Comparison of ENCODE assay signal across 8 cellular contexts in the genomic region with DNA sequence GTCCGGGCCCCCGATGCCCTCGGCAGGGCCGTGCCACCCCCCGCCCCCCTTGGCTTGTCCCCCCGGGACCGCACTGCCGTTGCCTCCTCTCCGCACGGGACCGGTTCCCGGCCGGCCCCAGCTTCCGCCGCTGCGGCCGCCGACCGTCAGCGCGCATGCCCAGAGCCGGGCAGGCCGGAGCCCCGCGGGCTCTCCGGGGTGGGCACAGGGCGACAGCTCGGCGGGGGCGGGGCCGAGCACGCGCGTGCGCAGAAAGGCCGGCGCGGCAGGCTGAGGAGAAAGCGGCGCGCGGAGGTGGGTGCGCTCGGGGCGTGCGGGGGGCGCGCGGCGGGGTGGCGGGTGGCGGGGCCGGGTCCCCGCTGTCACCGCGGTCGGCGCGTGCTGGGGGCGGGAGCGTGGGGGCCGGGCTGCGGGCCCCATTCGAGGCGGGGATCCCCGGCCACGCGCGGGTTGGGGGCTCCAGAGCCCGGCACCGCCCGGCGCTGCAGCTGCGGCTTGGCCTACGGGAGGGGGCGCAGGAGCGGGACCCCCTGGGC. TPM values are rescaled to one million over a fixed set of nuclear protein-coding genes. Genes with fewer than 3 reads are reported as not detected.
DNase-seq lines count a peak whose midpoint lies in the region; ATAC-seq lines count a peak whose summit lies in the region.

TSS of gene TBC1D24 (plus strand) at position 251 of the 536 bp plus-strand sequence. CDS start 21,022 bp downstream, outside the sequence.

- peak; percentile 65 for ATAC-seq in GM18867 (IDR thresholded peaks at IDR 0.05; ENCODE audit: unreplicated experiment)
- peak; percentile 59 for ATAC-seq in HG03432 (IDR thresholded peaks at IDR 0.05; ENCODE audit: unreplicated experiment)

- in situ Hi-C loops in endometrial microvascular endothelial cells (cut with HindIII; ENCODE audit: inconsistent ontology term, low pct_unique_long_range_greater_than_20kb, low sequenced_read_pairs), result no loop called here

- peak; percentile 100 for DNase-seq in AG08395 (ENCODE audit: low spot score)
- DNase-seq in NOMO-1 treated with dmso at 0.1 percent for 144 hours (lab: John Stamatoyannopoulos, UW; ENCODE audit: unreplicated experiment), result peak; percentile 70
- peak; percentile 83 for DNase-seq in activated CD8-positive, alpha-beta memory T cell treated with anti-CD3 and anti-CD28 coated beads, Interleukin-2, amount 50 U/mL, for 4 hours
- DNase-seq in mesenteric fat pad (ENCODE audit: low spot score), result peak; percentile 95
- peak; percentile 59 for DNase-seq in stimulated activated CD8-positive, alpha-beta memory T cell treated with anti-CD3 and anti-CD28 coated beads, Interleukin-12 subunit alpha, Interleukin-12 subunit beta, amount 100 ng/mL, for 24 hours (ENCODE audit: extremely low read depth)

RNA-seq across cellular contexts. Expression of gene TBC1D24, which starts in this region (rescaled TPM):
- total RNA-seq in endometrial microvascular endothelial cells (ENCODE audit: inconsistent ontology term) (15.1 TPM), mesenteric fat pad (24.9 TPM)

Comparison
In these comparisons a context has a peak if more than half of its experiments do, and no peak if none do; other contexts are left out.
1. Peak in every context shown above with its lines: DNase-seq and ATAC-seq.